In the genomic region with DNA sequence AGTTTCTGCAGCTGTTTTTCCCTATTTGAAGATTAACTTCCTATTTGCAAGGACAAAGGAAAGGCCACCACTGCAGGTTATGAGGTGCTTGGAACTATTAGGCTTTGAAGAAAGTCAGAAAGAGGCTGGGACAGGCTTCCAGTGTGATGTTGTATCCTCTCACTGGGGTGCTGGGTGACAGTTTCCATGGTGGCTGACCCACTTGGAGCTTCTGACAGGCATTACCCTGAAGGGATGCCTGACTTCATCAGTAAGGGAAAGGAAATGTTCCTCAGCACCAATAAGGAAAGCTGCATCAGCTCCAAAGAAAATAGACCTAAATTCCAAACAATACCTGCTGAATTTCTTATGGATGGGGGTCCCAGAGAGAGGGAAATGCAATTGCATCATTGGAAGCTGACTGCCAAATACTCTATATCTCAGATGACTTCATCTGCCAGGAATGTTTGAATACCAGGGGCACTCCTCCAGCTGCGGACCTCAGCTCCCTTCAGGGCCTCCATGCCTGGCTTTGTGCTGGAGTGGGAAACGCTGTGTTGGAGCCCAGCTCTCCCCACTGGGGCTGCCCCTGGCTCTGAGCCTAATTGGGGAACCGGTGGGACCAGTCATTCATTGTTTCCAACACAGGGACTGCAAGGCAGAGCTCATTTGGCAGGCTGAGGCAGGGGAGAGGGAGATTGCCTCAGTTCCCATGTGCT, we compare ENCODE assay signal across 1 cellular context.
TF ChIP-seq lines count a peak whose summit lies in the region.

No MANE protein-coding gene starts in this region.

TF ChIP-seq in H1, 55 proteins besides CTCF, POLR2A, EP300 and RAD21 (continued from another document):
- TF ChIP-seq TAF1 (IDR thresholded peaks at IDR 0.05; ENCODE audit: low read depth, low read length), result no peak
- no peak for TF ChIP-seq SP2 (IDR thresholded peaks at IDR 0.05; ENCODE audit: low read length)
- TF ChIP-seq CHD1 (IDR thresholded peaks at IDR 0.05; ENCODE audit: low read depth, low read length), result no peak
- TF ChIP-seq KDM4A (IDR thresholded peaks at IDR 0.05; ENCODE audit: low read depth, low read length, severe bottlenecking), result no peak
- no peak for TF ChIP-seq FOSL1 (IDR thresholded peaks at IDR 0.05; ENCODE audit: insufficient read depth, low read depth, low read length)
- peak; percentile 84 for TF ChIP-seq JUN (IDR thresholded peaks at IDR 0.05; ENCODE audit: low read depth, low read length)
- TF ChIP-seq BCL11A (IDR thresholded peaks at IDR 0.05; ENCODE audit: low read depth in 2 of 2, low read length in 2 of 2), result no peak
- no peak for TF ChIP-seq BRCA1 (IDR thresholded peaks at IDR 0.05; ENCODE audit: low read depth, low read length)
- no peak for TF ChIP-seq YY1 (IDR thresholded peaks at IDR 0.05; ENCODE audit: low read depth, low read length)
- TF ChIP-seq, protein P1, sequence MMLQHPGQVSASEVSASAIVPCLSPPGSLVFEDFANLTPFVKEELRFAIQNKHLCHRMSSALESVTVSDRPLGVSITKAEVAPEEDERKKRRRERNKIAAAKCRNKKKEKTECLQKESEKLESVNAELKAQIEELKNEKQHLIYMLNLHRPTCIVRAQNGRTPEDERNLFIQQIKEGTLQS (IDR thresholded peaks at IDR 0.05; ENCODE audit: insufficient read depth, low read depth, low read length), result 0 out of 2 replicates have a peak, but pooled peaks have one; percentile 32
- no peak for TF ChIP-seq MAFK (IDR thresholded peaks at IDR 0.05; ENCODE audit: low read depth, low read length)
- TF ChIP-seq, protein P2, sequence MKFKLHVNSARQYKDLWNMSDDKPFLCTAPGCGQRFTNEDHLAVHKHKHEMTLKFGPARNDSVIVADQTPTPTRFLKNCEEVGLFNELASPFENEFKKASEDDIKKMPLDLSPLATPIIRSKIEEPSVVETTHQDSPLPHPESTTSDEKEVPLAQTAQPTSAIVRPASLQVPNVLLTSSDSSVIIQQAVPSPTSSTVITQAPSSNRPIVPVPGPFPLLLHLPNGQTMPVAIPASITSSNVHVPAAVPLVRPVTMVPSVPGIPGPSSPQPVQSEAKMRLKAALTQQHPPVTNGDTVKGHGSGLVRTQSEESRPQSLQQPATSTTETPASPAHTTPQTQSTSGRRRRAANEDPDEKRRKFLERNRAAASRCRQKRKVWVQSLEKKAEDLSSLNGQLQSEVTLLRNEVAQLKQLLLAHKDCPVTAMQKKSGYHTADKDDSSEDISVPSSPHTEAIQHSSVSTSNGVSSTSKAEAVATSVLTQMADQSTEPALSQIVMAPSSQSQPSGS (IDR thresholded peaks at IDR 0.05; ENCODE audit: low read length), result peak; percentile 83; the same call in 1 of the 2 replicates
- TF ChIP-seq HDAC2 (IDR thresholded peaks at IDR 0.05; ENCODE audit: borderline replicate concordance in 1 of 2, low read depth in 2 of 2, low read length in 2 of 2), result no peak
- no peak for TF ChIP-seq CBX8 (IDR thresholded peaks at IDR 0.05; ENCODE audit: borderline replicate concordance, low read depth, low read length)
- no peak for TF ChIP-seq POLR2AphosphoS5 (IDR thresholded peaks at IDR 0.05; ENCODE audit: low read depth, low read length)
- TF ChIP-seq SUZ12 (IDR thresholded peaks at IDR 0.05; ENCODE audit: low read length), result no peak
- TF ChIP-seq RNF2 (IDR thresholded peaks at IDR 0.05; ENCODE audit: borderline replicate concordance, low read depth, low read length, missing control alignments, poor library complexity, severe bottlenecking), result no peak
- TF ChIP-seq RXRA (IDR thresholded peaks at IDR 0.05; ENCODE audit: insufficient read depth, low read depth, low read length), result no peak
- TF ChIP-seq TEAD4 (IDR thresholded peaks at IDR 0.05; ENCODE audit: low read depth, low read length), result peak; percentile 91
- no peak for TF ChIP-seq NRF1 (IDR thresholded peaks at IDR 0.05; ENCODE audit: low read depth, low read length)
- TF ChIP-seq, protein P3, sequence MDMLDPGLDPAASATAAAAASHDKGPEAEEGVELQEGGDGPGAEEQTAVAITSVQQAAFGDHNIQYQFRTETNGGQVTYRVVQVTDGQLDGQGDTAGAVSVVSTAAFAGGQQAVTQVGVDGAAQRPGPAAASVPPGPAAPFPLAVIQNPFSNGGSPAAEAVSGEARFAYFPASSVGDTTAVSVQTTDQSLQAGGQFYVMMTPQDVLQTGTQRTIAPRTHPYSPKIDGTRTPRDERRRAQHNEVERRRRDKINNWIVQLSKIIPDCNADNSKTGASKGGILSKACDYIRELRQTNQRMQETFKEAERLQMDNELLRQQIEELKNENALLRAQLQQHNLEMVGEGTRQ (IDR thresholded peaks at IDR 0.05; ENCODE audit: low read length), result no peak
- TF ChIP-seq SP4 (IDR thresholded peaks at IDR 0.05; ENCODE audit: low read length), result no peak
- TF ChIP-seq JUND (IDR thresholded peaks at IDR 0.05; ENCODE audit: low read length), result peak; percentile 96
- no peak for TF ChIP-seq CTBP2 (IDR thresholded peaks at IDR 0.05; ENCODE audit: borderline replicate concordance, insufficient read depth, insufficient read length, low read length)
- TF ChIP-seq SP1 (IDR thresholded peaks at IDR 0.05; ENCODE audit: low read depth, low read length), result no peak
- TF ChIP-seq NANOG (IDR thresholded peaks at IDR 0.05; ENCODE audit: insufficient read depth, low read depth, low read length, poor library complexity, severe bottlenecking), result no peak
- TF ChIP-seq KDM1A (IDR thresholded peaks at IDR 0.05; ENCODE audit: borderline replicate concordance, low read length), result no peak
- TF ChIP-seq, protein P4, sequence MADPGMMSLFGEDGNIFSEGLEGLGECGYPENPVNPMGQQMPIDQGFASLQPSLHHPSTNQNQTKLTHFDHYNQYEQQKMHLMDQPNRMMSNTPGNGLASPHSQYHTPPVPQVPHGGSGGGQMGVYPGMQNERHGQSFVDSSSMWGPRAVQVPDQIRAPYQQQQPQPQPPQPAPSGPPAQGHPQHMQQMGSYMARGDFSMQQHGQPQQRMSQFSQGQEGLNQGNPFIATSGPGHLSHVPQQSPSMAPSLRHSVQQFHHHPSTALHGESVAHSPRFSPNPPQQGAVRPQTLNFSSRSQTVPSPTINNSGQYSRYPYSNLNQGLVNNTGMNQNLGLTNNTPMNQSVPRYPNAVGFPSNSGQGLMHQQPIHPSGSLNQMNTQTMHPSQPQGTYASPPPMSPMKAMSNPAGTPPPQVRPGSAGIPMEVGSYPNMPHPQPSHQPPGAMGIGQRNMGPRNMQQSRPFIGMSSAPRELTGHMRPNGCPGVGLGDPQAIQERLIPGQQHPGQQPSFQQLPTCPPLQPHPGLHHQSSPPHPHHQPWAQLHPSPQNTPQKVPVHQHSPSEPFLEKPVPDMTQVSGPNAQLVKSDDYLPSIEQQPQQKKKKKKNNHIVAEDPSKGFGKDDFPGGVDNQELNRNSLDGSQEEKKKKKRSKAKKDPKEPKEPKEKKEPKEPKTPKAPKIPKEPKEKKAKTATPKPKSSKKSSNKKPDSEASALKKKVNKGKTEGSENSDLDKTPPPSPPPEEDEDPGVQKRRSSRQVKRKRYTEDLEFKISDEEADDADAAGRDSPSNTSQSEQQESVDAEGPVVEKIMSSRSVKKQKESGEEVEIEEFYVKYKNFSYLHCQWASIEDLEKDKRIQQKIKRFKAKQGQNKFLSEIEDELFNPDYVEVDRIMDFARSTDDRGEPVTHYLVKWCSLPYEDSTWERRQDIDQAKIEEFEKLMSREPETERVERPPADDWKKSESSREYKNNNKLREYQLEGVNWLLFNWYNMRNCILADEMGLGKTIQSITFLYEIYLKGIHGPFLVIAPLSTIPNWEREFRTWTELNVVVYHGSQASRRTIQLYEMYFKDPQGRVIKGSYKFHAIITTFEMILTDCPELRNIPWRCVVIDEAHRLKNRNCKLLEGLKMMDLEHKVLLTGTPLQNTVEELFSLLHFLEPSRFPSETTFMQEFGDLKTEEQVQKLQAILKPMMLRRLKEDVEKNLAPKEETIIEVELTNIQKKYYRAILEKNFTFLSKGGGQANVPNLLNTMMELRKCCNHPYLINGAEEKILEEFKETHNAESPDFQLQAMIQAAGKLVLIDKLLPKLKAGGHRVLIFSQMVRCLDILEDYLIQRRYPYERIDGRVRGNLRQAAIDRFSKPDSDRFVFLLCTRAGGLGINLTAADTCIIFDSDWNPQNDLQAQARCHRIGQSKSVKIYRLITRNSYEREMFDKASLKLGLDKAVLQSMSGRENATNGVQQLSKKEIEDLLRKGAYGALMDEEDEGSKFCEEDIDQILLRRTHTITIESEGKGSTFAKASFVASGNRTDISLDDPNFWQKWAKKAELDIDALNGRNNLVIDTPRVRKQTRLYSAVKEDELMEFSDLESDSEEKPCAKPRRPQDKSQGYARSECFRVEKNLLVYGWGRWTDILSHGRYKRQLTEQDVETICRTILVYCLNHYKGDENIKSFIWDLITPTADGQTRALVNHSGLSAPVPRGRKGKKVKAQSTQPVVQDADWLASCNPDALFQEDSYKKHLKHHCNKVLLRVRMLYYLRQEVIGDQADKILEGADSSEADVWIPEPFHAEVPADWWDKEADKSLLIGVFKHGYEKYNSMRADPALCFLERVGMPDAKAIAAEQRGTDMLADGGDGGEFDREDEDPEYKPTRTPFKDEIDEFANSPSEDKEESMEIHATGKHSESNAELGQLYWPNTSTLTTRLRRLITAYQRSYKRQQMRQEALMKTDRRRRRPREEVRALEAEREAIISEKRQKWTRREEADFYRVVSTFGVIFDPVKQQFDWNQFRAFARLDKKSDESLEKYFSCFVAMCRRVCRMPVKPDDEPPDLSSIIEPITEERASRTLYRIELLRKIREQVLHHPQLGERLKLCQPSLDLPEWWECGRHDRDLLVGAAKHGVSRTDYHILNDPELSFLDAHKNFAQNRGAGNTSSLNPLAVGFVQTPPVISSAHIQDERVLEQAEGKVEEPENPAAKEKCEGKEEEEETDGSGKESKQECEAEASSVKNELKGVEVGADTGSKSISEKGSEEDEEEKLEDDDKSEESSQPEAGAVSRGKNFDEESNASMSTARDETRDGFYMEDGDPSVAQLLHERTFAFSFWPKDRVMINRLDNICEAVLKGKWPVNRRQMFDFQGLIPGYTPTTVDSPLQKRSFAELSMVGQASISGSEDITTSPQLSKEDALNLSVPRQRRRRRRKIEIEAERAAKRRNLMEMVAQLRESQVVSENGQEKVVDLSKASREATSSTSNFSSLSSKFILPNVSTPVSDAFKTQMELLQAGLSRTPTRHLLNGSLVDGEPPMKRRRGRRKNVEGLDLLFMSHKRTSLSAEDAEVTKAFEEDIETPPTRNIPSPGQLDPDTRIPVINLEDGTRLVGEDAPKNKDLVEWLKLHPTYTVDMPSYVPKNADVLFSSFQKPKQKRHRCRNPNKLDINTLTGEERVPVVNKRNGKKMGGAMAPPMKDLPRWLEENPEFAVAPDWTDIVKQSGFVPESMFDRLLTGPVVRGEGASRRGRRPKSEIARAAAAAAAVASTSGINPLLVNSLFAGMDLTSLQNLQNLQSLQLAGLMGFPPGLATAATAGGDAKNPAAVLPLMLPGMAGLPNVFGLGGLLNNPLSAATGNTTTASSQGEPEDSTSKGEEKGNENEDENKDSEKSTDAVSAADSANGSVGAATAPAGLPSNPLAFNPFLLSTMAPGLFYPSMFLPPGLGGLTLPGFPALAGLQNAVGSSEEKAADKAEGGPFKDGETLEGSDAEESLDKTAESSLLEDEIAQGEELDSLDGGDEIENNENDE (IDR thresholded peaks at IDR 0.05; ENCODE audit: insufficient replicate concordance, low read length), result no peak
- TF ChIP-seq, protein P5, sequence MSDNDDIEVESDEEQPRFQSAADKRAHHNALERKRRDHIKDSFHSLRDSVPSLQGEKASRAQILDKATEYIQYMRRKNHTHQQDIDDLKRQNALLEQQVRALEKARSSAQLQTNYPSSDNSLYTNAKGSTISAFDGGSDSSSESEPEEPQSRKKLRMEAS (IDR thresholded peaks at IDR 0.05), result 0 out of 2 replicates have a peak, but pooled peaks have one; percentile 6
- TF ChIP-seq RBBP5 (IDR thresholded peaks at IDR 0.05; ENCODE audit: borderline replicate concordance, low read depth, low read length), result no peak
